In the genomic region with DNA sequence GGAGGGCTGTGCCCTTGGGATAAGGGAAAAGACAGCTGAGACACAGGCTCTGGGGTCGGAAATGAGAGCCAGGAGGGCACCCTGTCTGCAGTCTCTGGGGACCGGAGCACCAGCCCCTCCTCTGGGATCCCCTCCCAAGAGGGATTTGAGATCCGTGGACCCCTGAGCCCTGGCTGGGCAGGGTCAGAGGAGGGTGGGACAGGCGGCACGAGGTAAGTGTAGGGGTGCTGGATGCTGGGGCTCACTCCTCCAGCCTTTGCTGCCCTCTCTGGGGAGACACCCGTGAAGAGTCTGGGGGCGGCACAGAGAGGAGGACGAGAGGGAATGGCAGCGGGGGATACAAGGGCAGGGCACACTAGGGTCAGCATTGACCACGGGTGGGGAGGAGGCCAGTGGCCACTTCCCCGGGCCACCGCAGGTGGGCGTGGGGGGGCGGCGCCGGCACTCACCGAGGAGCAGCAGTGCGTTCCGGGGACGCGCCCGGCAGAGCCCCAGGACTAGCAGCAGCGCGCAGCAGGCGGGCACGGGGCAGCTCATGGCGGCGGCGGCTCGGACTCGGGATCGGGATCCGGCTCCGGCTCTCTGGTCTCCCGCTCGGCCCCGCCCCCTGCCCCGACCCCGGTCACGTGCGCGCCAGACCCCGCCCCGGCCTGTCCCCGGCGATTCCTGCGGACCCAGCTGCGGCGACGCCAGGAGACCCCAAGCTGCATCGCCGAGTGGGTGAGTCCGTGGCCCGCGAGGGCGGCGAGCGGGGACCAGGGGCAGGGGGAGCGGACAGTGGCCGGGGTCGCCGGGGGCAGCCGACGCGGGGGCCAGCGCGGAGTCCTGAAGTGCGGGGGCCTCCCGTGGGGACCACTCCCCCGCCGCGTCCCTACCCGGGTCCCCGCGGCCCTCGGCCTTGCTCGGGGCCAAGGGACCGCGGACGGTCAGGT, we compare ENCODE assay signal across 1 cellular context.
TF ChIP-seq lines count a peak whose summit lies in the region.

A gene (minus strand): TSS at position 557 of the 932 bp plus-strand sequence. CDS start 20 bp downstream, at position 537.
A gene (plus strand): TSS at position 651 of the 932 bp plus-strand sequence. CDS start 1,134 bp downstream, outside the sequence.

TF ChIP-seq in HepG2, 621 proteins besides CTCF, POLR2A, EP300 and RAD21 (continued from another document and continues in another):
- TF ChIP-seq, protein P1, sequence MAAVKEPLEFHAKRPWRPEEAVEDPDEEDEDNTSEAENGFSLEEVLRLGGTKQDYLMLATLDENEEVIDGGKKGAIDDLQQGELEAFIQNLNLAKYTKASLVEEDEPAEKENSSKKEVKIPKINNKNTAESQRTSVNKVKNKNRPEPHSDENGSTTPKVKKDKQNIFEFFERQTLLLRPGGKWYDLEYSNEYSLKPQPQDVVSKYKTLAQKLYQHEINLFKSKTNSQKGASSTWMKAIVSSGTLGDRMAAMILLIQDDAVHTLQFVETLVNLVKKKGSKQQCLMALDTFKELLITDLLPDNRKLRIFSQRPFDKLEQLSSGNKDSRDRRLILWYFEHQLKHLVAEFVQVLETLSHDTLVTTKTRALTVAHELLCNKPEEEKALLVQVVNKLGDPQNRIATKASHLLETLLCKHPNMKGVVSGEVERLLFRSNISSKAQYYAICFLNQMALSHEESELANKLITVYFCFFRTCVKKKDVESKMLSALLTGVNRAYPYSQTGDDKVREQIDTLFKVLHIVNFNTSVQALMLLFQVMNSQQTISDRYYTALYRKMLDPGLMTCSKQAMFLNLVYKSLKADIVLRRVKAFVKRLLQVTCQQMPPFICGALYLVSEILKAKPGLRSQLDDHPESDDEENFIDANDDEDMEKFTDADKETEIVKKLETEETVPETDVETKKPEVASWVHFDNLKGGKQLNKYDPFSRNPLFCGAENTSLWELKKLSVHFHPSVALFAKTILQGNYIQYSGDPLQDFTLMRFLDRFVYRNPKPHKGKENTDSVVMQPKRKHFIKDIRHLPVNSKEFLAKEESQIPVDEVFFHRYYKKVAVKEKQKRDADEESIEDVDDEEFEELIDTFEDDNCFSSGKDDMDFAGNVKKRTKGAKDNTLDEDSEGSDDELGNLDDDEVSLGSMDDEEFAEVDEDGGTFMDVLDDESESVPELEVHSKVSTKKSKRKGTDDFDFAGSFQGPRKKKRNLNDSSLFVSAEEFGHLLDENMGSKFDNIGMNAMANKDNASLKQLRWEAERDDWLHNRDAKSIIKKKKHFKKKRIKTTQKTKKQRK (IDR thresholded peaks at IDR 0.05; ENCODE audit: low read length), result no peak
- TF ChIP-seq HNRNPUL1 (IDR thresholded peaks at IDR 0.05; ENCODE audit: low read depth, low read length) (no peak), ZNF768 (CRISPR knock-in tag; IDR thresholded peaks at IDR 0.05) (peak; percentile 67; the same call in 1 of the 2 replicates), ZNF451 (CRISPR knock-in tag; IDR thresholded peaks at IDR 0.05) (no peak; the same call in 1 of the 2 replicates), SIX1 (CRISPR knock-in tag; IDR thresholded peaks at IDR 0.05; ENCODE audit: borderline replicate concordance) (no peak), KAT7 (CRISPR knock-in tag; IDR thresholded peaks at IDR 0.05; ENCODE audit: borderline replicate concordance) (peak; percentile 90; the same call in 1 of the 2 replicates), JUN (CRISPR knock-in tag; IDR thresholded peaks at IDR 0.05) (peak; percentile 57; the same call in 1 of the 2 replicates), NR2F2 (IDR thresholded peaks at IDR 0.05; ENCODE audit: borderline replicate concordance, low read depth) (no peak; the same call in 1 of the 2 replicates), IRX3 (CRISPR knock-in tag; IDR thresholded peaks at IDR 0.05; ENCODE audit: borderline replicate concordance, low read depth) (0 out of 2 replicates have a peak, but pooled peaks have one; percentile 65), SP2 (CRISPR knock-in tag; IDR thresholded peaks at IDR 0.05) (no peak; the same call in 1 of the 2 replicates), ZNF605 (CRISPR knock-in tag; IDR thresholded peaks at IDR 0.05) (peak; percentile 24; the same call in 1 of the 2 replicates), TGIF2 (CRISPR knock-in tag; IDR thresholded peaks at IDR 0.05) (no peak; the same call in 1 of the 2 replicates), ZNF225 (CRISPR knock-in tag; IDR thresholded peaks at IDR 0.05) (peak; percentile 54; the same call in 1 of the 2 replicates), ZNF367 (CRISPR knock-in tag; IDR thresholded peaks at IDR 0.05; ENCODE audit: borderline replicate concordance) (no peak), NCOA2 (CRISPR knock-in tag; IDR thresholded peaks at IDR 0.05) (no peak), GABPB1 (CRISPR knock-in tag; IDR thresholded peaks at IDR 0.05) (peak; percentile 69; the same call in 1 of the 2 replicates)
- TF ChIP-seq, protein P2, sequence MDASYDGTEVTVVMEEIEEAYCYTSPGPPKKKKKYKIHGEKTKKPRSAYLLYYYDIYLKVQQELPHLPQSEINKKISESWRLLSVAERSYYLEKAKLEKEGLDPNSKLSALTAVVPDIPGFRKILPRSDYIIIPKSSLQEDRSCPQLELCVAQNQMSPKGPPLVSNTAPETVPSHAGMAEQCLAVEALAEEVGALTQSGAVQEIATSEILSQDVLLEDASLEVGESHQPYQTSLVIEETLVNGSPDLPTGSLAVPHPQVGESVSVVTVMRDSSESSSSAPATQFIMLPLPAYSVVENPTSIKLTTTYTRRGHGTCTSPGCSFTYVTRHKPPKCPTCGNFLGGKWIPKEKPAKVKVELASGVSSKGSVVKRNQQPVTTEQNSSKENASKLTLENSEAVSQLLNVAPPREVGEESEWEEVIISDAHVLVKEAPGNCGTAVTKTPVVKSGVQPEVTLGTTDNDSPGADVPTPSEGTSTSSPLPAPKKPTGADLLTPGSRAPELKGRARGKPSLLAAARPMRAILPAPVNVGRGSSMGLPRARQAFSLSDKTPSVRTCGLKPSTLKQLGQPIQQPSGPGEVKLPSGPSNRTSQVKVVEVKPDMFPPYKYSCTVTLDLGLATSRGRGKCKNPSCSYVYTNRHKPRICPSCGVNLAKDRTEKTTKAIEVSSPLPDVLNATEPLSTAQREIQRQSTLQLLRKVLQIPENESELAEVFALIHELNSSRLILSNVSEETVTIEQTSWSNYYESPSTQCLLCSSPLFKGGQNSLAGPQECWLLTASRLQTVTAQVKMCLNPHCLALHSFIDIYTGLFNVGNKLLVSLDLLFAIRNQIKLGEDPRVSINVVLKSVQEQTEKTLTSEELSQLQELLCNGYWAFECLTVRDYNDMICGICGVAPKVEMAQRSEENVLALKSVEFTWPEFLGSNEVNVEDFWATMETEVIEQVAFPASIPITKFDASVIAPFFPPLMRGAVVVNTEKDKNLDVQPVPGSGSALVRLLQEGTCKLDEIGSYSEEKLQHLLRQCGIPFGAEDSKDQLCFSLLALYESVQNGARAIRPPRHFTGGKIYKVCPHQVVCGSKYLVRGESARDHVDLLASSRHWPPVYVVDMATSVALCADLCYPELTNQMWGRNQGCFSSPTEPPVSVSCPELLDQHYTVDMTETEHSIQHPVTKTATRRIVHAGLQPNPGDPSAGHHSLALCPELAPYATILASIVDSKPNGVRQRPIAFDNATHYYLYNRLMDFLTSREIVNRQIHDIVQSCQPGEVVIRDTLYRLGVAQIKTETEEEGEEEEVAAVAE (CRISPR knock-in tag; IDR thresholded peaks at IDR 0.05; ENCODE audit: borderline replicate concordance), result no peak
- TF ChIP-seq, protein P3, sequence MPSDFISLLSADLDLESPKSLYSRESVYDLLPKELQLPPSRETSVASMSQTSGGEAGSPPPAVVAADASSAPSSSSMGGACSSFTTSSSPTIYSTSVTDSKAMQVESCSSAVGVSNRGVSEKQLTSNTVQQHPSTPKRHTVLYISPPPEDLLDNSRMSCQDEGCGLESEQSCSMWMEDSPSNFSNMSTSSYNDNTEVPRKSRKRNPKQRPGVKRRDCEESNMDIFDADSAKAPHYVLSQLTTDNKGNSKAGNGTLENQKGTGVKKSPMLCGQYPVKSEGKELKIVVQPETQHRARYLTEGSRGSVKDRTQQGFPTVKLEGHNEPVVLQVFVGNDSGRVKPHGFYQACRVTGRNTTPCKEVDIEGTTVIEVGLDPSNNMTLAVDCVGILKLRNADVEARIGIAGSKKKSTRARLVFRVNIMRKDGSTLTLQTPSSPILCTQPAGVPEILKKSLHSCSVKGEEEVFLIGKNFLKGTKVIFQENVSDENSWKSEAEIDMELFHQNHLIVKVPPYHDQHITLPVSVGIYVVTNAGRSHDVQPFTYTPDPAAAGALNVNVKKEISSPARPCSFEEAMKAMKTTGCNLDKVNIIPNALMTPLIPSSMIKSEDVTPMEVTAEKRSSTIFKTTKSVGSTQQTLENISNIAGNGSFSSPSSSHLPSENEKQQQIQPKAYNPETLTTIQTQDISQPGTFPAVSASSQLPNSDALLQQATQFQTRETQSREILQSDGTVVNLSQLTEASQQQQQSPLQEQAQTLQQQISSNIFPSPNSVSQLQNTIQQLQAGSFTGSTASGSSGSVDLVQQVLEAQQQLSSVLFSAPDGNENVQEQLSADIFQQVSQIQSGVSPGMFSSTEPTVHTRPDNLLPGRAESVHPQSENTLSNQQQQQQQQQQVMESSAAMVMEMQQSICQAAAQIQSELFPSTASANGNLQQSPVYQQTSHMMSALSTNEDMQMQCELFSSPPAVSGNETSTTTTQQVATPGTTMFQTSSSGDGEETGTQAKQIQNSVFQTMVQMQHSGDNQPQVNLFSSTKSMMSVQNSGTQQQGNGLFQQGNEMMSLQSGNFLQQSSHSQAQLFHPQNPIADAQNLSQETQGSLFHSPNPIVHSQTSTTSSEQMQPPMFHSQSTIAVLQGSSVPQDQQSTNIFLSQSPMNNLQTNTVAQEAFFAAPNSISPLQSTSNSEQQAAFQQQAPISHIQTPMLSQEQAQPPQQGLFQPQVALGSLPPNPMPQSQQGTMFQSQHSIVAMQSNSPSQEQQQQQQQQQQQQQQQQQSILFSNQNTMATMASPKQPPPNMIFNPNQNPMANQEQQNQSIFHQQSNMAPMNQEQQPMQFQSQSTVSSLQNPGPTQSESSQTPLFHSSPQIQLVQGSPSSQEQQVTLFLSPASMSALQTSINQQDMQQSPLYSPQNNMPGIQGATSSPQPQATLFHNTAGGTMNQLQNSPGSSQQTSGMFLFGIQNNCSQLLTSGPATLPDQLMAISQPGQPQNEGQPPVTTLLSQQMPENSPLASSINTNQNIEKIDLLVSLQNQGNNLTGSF (CRISPR knock-in tag; IDR thresholded peaks at IDR 0.05), result no peak; the same call in 1 of the 2 replicates
- TF ChIP-seq, protein P4, sequence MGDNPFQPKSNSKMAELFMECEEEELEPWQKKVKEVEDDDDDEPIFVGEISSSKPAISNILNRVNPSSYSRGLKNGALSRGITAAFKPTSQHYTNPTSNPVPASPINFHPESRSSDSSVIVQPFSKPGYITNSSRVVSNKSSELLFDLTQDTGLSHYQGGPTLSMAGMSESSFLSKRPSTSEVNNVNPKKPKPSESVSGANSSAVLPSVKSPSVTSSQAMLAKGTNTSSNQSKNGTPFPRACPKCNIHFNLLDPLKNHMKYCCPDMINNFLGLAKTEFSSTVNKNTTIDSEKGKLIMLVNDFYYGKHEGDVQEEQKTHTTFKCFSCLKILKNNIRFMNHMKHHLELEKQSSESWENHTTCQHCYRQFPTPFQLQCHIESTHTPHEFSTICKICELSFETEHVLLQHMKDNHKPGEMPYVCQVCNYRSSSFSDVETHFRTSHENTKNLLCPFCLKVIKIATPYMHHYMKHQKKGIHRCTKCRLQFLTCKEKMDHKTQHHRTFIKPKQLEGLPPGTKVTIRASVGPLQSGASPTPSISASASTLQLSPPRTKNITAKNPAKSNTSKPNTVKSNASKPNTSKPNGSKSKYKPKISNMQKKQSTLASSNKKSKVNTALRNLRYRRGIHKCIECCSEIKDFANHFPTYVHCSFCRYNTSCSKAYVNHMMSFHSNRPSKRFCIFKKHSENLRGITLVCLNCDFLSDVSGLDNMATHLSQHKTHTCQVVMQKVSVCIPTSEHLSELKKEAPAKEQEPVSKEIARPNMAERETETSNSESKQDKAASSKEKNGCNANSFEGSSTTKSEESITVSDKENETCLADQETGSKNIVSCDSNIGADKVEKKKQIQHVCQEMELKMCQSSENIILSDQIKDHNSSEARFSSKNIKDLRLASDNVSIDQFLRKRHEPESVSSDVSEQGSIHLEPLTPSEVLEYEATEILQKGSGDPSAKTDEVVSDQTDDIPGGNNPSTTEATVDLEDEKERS (CRISPR knock-in tag; IDR thresholded peaks at IDR 0.05), result peak; percentile 48; the same call in 1 of the 2 replicates
- TF ChIP-seq, protein P5, sequence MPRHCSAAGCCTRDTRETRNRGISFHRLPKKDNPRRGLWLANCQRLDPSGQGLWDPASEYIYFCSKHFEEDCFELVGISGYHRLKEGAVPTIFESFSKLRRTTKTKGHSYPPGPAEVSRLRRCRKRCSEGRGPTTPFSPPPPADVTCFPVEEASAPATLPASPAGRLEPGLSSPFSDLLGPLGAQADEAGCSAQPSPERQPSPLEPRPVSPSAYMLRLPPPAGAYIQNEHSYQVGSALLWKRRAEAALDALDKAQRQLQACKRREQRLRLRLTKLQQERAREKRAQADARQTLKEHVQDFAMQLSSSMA (CRISPR knock-in tag; IDR thresholded peaks at IDR 0.05), result 0 out of 2 replicates have a peak, but pooled peaks have one; percentile 32
- TF ChIP-seq, protein P6, sequence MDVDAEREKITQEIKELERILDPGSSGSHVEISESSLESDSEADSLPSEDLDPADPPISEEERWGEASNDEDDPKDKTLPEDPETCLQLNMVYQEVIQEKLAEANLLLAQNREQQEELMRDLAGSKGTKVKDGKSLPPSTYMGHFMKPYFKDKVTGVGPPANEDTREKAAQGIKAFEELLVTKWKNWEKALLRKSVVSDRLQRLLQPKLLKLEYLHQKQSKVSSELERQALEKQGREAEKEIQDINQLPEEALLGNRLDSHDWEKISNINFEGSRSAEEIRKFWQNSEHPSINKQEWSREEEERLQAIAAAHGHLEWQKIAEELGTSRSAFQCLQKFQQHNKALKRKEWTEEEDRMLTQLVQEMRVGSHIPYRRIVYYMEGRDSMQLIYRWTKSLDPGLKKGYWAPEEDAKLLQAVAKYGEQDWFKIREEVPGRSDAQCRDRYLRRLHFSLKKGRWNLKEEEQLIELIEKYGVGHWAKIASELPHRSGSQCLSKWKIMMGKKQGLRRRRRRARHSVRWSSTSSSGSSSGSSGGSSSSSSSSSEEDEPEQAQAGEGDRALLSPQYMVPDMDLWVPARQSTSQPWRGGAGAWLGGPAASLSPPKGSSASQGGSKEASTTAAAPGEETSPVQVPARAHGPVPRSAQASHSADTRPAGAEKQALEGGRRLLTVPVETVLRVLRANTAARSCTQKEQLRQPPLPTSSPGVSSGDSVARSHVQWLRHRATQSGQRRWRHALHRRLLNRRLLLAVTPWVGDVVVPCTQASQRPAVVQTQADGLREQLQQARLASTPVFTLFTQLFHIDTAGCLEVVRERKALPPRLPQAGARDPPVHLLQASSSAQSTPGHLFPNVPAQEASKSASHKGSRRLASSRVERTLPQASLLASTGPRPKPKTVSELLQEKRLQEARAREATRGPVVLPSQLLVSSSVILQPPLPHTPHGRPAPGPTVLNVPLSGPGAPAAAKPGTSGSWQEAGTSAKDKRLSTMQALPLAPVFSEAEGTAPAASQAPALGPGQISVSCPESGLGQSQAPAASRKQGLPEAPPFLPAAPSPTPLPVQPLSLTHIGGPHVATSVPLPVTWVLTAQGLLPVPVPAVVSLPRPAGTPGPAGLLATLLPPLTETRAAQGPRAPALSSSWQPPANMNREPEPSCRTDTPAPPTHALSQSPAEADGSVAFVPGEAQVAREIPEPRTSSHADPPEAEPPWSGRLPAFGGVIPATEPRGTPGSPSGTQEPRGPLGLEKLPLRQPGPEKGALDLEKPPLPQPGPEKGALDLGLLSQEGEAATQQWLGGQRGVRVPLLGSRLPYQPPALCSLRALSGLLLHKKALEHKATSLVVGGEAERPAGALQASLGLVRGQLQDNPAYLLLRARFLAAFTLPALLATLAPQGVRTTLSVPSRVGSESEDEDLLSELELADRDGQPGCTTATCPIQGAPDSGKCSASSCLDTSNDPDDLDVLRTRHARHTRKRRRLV (CRISPR knock-in tag; IDR thresholded peaks at IDR 0.05), result no peak
- TF ChIP-seq, protein P7, sequence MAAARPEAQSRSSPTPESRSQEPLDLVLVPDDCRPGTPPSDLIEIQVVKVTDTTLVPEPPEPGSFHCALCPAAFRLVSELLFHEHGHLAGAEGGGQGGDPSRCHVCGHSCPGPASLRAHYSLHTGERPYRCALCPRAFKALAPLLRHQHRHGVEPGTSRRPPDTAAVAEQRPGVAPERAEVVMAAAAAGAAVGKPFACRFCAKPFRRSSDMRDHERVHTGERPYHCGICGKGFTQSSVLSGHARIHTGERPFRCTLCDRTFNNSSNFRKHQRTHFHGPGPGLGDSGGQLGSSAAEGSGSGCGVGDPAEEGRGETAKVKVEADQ (CRISPR knock-in tag; IDR thresholded peaks at IDR 0.05; ENCODE audit: borderline replicate concordance), result no peak
